In genomic region chr3:140573011-140573410, GRCh38 we compare ENCODE assay signal across 14 cellular contexts.
DNase-seq lines count a peak whose midpoint lies in the region; ATAC-seq, FAIRE-seq and TF ChIP-seq lines count a peak whose summit lies in the region.
"Had no signal": no experiment of that assay in that cellular context is flagged by ENCODE, and none has a peak within 500 bp of the region (broad histone marks: within the 10 kb centered on the region; RNA-seq: fewer than 3 reads in every experiment).

No MANE protein-coding gene starts in this region.

- TF ChIP-seq POLR2A in body of pancreas (IDR thresholded peaks at IDR 0.05) (no peak), HepG2 (IDR thresholded peaks at IDR 0.05; ENCODE audit: insufficient read depth in 1 of 2, low read depth in 2 of 2, low read length in 2 of 2) (no peak)

- H3K4me3 ChIP-seq in body of pancreas: no peak overlapping the region
- no peak overlapping the region for H3K4me3 ChIP-seq in HepG2 (replicated peaks in 1 of 3; ENCODE audit: insufficient read depth in 1 of 3, low read depth in 2 of 3, low read length in 3 of 3)
- H3K4me3 ChIP-seq: GM23338, SJCRH30 had no signal

- intact Hi-C loops in body of pancreas (cut with DNase I) (no loop called here), HepG2 (cut with micrococcal nuclease; ENCODE audit: unreplicated experiment) (no loop called here), left colon (cut with DNase I, micrococcal nuclease) (no loop called here)

- in situ Hi-C loops in HepG2 (cut with HindIII; ENCODE audit: extremely low pct_ligation_motif_present, low pct_unique_long_range_greater_than_20kb): loop anchor here (25.0 kb wide), 2 partner anchors 164 to 289 kb away; no protein-coding TSS in a partner anchor
- in situ Hi-C loops in KBM-7 (cut with MboI; ENCODE audit: low pct_unique_long_range_greater_than_20kb, low sequenced_read_pairs): no loop called here

- TF ChIP-seq EP300 in HepG2 (IDR thresholded peaks at IDR 0.05; ENCODE audit: low read depth in 2 of 2, low read length in 2 of 2) (no peak), HepG2 (CRISPR knock-in tag; IDR thresholded peaks at IDR 0.05; ENCODE audit: borderline replicate concordance) (no peak)

- H3K9me3 ChIP-seq in body of pancreas (no peaks in the 10 kb centered on the region), HepG2 (ENCODE audit: low read length) (no peaks in the 10 kb centered on the region)
- H3K9me3 ChIP-seq: SJCRH30 had no signal

- CTCF ChIA-PET in HepG2 (lab: Yijun Ruan, JAX; ENCODE audit: low intra/inter-chr PET ratio, low total read pairs): no interaction called here

- H3K36me3 ChIP-seq in body of pancreas (replicated peaks in 1 of 2; ENCODE audit: insufficient read depth in 1 of 2, low read depth in 2 of 2): no peaks in the 10 kb centered on the region
- no peaks in the 10 kb centered on the region for H3K36me3 ChIP-seq in HepG2 (replicated peaks in 1 of 2; ENCODE audit: control insufficient read depth in 1 of 2, insufficient read depth in 2 of 2, low read length in 2 of 2)
- H3K36me3 ChIP-seq: SJCRH30 had no signal

- no TSS peak for BruUV-seq in HepG2 (replicated peaks; lab: Mats Ljungman, UMichigan)

- peak; percentile 12 for DNase-seq in DMS53 (lab: John Stamatoyannopoulos, UW)
- DNase-seq in DMS53 treated with DMSO at 0.1 percent for 48 hours (lab: John Stamatoyannopoulos, UW; ENCODE audit: unreplicated experiment): no peak
- peak in 2 of 3 experiments; percentile 33 to 77 for DNase-seq in NCI-H1417 (lab: John Stamatoyannopoulos, UW)
- peak in 1 of 4 donors; percentile 14 for DNase-seq in body of pancreas
- DNase-seq in HepG2 (ENCODE audit: low spot score): no peak
- no peak for DNase-seq in left colon
- no peak for DNase-seq in KBM-7
- DNase-seq in SIG-M5 (lab: John Stamatoyannopoulos, UW): no peak
- DNase-seq: COR-L47, NCI-H187 treated with DMSO at 0.1 percent for 48 hours, NCI-H526, SJCRH30 had no signal

- no peak overlapping the region for H2AFZ ChIP-seq in HepG2 (ENCODE audit: low read length)
- H2AFZ ChIP-seq: GM23338 had no signal

- POLR2A ChIA-PET in HepG2 (lab: Yijun Ruan, JAX): no interaction called here

- no peaks in the 10 kb centered on the region for H4K20me1 ChIP-seq in HepG2 (ENCODE audit: insufficient read depth, low read length)

- H3K27me3 ChIP-seq in body of pancreas (no peaks in the 10 kb centered on the region), HepG2 (ENCODE audit: control insufficient read depth in 1 of 2, insufficient read depth in 2 of 2, low read length in 2 of 2) (no peaks in the 10 kb centered on the region)
- H3K27me3 ChIP-seq: SJCRH30 had no signal

- WGBS in body of pancreas, 2 donors: 42 to 74% methylated on average over 2 to 3 of the region's 3 CpGs
- WGBS in HepG2 (ENCODE audit: low lambda C conversion rate): 14% methylated on average over 2 of the region's 3 CpGs

- H3K4me2 ChIP-seq in HepG2 (ENCODE audit: low read depth, low read length): no peak overlapping the region
- H3K4me2 ChIP-seq: GM23338 had no signal

- TF ChIP-seq CTCF in body of pancreas (IDR thresholded peaks at IDR 0.05) (no peak), HepG2 (CRISPR knock-in tag; IDR thresholded peaks at IDR 0.05) (no peak)

- H3K27ac ChIP-seq in body of pancreas: no peak overlapping the region
- no peak overlapping the region for H3K27ac ChIP-seq in HepG2 (ENCODE audit: extremely low read length, insufficient read depth, low read length)
- H3K27ac ChIP-seq: SJCRH30 had no signal

- H3K4me1 ChIP-seq in body of pancreas (peaks cover 7% of the 10 kb centered on the region), HepG2 (ENCODE audit: insufficient read depth, low read length) (no peaks in the 10 kb centered on the region)
- H3K4me1 ChIP-seq: SJCRH30 had no signal

- FAIRE-seq in HepG2 (lab: Jason Lieb, UNC): no peak

- ATAC-seq in body of pancreas: peak; percentile 9
- ATAC-seq in HepG2: peak; percentile 56
- ATAC-seq in left colon: no peak
- ATAC-seq: Panc1 had no signal

- no peak overlapping the region for H3K9ac ChIP-seq in HepG2 (ENCODE audit: insufficient read depth, low read depth, low read length)

- H3K79me2 ChIP-seq in HepG2 (ENCODE audit: insufficient read depth, low read length): no peaks in the 10 kb centered on the region

- TF ChIP-seq RAD21 in HepG2 (CRISPR knock-in tag; IDR thresholded peaks at IDR 0.05): no peak

TF ChIP-seq in HepG2, 621 proteins besides CTCF, POLR2A, EP300 and RAD21:
- TF ChIP-seq TMF1 (CRISPR knock-in tag; IDR thresholded peaks at IDR 0.05; ENCODE audit: low read depth) (no peak), HES4 (CRISPR knock-in tag; IDR thresholded peaks at IDR 0.05; ENCODE audit: borderline replicate concordance) (no peak), MYC (CRISPR knock-in tag; IDR thresholded peaks at IDR 0.05; ENCODE audit: borderline replicate concordance) (no peak), MBNL3 (CRISPR knock-in tag; conservative IDR thresholded peaks at IDR 0.05) (no peak), ZNF264 (CRISPR knock-in tag; IDR thresholded peaks at IDR 0.05) (no peak), ZNF235 (CRISPR knock-in tag; IDR thresholded peaks at IDR 0.05; ENCODE audit: borderline replicate concordance) (no peak)

Comparison
In these comparisons a context has a peak if more than half of its experiments do, and no peak if none do; other contexts are left out.
1. DNase-seq: peak in DMS53 (single experiment) and NCI-H1417 (2 of 3); none in DMS53 treated with DMSO at 0.1 percent for 48 hours (single experiment), HepG2 (single experiment), left colon (0 of 2), KBM-7 (single experiment) and SIG-M5 (single experiment).